Comparison of ENCODE assay signal across 1 cellular context in the genomic region with DNA sequence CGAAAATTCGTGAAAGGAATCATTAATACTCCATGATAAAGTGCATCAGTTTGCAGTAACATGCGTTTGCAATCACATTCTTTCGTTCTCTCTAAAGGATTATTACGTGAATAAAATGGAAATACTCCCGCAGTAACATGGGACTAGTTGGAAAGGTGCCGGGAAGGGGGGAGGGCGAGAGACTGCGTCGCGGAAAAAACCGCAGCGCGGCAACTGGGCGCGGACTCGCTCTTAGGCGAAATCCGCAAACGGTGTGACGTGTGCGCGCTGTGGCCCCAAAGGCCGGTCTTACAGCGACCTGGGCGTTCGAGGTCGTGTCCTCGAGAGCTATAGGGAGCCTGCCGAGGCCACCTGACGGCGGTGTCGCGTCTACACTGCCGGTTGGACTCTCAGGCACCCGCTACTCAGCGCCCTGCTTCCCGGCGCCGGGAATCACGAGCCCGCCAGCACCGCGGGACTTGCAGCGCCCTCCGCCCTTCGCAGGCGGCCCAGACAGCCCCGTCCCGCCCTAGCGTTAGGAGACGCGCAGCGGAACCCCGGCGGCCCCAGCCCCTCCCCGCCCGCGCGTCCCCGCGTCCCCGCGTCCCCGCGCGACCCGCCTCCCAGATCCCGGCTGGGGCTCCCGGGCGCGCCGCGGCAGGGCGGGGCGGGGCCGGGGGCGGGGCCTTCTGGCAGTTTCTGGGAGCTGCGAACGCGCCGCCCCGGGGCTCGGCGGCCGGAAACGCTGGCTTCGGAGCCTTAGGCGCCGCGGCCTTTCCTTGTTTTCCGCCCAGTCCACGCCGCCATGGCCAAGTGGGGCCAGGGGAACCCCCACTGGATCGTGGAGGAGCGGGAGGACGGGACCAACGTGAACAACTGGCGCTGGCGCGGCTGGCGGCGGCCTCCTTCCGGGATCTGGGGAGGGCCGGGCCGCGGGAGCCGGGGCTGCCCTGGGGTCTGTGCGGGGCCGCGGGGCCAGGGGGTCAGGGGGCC.
TF ChIP-seq lines count a peak whose summit lies in the region.

No MANE protein-coding gene starts in this region.

TF ChIP-seq in HepG2, 621 proteins besides CTCF, POLR2A, EP300 and RAD21 (continued from another document and continues in another):
- TF ChIP-seq, protein P1, sequence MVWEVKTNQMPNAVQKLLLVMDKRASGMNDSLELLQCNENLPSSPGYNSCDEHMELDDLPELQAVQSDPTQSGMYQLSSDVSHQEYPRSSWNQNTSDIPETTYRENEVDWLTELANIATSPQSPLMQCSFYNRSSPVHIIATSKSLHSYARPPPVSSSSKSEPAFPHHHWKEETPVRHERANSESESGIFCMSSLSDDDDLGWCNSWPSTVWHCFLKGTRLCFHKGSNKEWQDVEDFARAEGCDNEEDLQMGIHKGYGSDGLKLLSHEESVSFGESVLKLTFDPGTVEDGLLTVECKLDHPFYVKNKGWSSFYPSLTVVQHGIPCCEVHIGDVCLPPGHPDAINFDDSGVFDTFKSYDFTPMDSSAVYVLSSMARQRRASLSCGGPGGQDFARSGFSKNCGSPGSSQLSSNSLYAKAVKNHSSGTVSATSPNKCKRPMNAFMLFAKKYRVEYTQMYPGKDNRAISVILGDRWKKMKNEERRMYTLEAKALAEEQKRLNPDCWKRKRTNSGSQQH (CRISPR knock-in tag; IDR thresholded peaks at IDR 0.05; ENCODE audit: low read depth), result peak; percentile 13
- TF ChIP-seq, protein P2, sequence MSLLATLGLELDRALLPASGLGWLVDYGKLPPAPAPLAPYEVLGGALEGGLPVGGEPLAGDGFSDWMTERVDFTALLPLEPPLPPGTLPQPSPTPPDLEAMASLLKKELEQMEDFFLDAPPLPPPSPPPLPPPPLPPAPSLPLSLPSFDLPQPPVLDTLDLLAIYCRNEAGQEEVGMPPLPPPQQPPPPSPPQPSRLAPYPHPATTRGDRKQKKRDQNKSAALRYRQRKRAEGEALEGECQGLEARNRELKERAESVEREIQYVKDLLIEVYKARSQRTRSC (CRISPR knock-in tag; IDR thresholded peaks at IDR 0.05; ENCODE audit: low read depth), result no peak
- TF ChIP-seq, protein P3, sequence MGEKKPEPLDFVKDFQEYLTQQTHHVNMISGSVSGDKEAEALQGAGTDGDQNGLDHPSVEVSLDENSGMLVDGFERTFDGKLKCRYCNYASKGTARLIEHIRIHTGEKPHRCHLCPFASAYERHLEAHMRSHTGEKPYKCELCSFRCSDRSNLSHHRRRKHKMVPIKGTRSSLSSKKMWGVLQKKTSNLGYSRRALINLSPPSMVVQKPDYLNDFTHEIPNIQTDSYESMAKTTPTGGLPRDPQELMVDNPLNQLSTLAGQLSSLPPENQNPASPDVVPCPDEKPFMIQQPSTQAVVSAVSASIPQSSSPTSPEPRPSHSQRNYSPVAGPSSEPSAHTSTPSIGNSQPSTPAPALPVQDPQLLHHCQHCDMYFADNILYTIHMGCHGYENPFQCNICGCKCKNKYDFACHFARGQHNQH (CRISPR knock-in tag; IDR thresholded peaks at IDR 0.05), result peak; percentile 74
- TF ChIP-seq NFE2L1 (CRISPR knock-in tag; IDR thresholded peaks at IDR 0.05; ENCODE audit: borderline replicate concordance), result no peak
- TF ChIP-seq SCMH1 (CRISPR knock-in tag; IDR thresholded peaks at IDR 0.05; ENCODE audit: borderline replicate concordance), result no peak
- TF ChIP-seq MAZ (IDR thresholded peaks at IDR 0.05; ENCODE audit: borderline replicate concordance, low read depth, low read length), result peak; percentile 90
- TF ChIP-seq MAZ (CRISPR knock-in tag; IDR thresholded peaks at IDR 0.05; ENCODE audit: low read depth), result peak; percentile 94
- TF ChIP-seq SUZ12 (IDR thresholded peaks at IDR 0.05; ENCODE audit: low read depth, low read length), result no peak
- TF ChIP-seq U2AF2 (IDR thresholded peaks at IDR 0.05; ENCODE audit: low read depth, low read length), result no peak
- TF ChIP-seq HNF4A (CRISPR knock-in tag; IDR thresholded peaks at IDR 0.05), result peak; percentile 52
- TF ChIP-seq NFIC (IDR thresholded peaks at IDR 0.05; ENCODE audit: low read length), result no peak
- TF ChIP-seq, protein P4, sequence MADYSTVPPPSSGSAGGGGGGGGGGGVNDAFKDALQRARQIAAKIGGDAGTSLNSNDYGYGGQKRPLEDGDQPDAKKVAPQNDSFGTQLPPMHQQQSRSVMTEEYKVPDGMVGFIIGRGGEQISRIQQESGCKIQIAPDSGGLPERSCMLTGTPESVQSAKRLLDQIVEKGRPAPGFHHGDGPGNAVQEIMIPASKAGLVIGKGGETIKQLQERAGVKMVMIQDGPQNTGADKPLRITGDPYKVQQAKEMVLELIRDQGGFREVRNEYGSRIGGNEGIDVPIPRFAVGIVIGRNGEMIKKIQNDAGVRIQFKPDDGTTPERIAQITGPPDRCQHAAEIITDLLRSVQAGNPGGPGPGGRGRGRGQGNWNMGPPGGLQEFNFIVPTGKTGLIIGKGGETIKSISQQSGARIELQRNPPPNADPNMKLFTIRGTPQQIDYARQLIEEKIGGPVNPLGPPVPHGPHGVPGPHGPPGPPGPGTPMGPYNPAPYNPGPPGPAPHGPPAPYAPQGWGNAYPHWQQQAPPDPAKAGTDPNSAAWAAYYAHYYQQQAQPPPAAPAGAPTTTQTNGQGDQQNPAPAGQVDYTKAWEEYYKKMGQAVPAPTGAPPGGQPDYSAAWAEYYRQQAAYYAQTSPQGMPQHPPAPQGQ (CRISPR knock-in tag; IDR thresholded peaks at IDR 0.05; ENCODE audit: borderline replicate concordance), result 0 out of 2 replicates have a peak, but pooled peaks have one; percentile 20
- no peak for TF ChIP-seq HHEX (CRISPR knock-in tag; IDR thresholded peaks at IDR 0.05)
- TF ChIP-seq, protein P5, sequence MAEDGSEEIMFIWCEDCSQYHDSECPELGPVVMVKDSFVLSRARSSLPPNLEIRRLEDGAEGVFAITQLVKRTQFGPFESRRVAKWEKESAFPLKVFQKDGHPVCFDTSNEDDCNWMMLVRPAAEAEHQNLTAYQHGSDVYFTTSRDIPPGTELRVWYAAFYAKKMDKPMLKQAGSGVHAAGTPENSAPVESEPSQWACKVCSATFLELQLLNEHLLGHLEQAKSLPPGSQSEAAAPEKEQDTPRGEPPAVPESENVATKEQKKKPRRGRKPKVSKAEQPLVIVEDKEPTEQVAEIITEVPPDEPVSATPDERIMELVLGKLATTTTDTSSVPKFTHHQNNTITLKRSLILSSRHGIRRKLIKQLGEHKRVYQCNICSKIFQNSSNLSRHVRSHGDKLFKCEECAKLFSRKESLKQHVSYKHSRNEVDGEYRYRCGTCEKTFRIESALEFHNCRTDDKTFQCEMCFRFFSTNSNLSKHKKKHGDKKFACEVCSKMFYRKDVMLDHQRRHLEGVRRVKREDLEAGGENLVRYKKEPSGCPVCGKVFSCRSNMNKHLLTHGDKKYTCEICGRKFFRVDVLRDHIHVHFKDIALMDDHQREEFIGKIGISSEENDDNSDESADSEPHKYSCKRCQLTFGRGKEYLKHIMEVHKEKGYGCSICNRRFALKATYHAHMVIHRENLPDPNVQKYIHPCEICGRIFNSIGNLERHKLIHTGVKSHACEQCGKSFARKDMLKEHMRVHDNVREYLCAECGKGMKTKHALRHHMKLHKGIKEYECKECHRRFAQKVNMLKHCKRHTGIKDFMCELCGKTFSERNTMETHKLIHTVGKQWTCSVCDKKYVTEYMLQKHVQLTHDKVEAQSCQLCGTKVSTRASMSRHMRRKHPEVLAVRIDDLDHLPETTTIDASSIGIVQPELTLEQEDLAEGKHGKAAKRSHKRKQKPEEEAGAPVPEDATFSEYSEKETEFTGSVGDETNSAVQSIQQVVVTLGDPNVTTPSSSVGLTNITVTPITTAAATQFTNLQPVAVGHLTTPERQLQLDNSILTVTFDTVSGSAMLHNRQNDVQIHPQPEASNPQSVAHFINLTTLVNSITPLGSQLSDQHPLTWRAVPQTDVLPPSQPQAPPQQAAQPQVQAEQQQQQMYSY (CRISPR knock-in tag; IDR thresholded peaks at IDR 0.05), result peak; percentile 52; the same call in 1 of the 2 replicates
- TF ChIP-seq, protein P6, sequence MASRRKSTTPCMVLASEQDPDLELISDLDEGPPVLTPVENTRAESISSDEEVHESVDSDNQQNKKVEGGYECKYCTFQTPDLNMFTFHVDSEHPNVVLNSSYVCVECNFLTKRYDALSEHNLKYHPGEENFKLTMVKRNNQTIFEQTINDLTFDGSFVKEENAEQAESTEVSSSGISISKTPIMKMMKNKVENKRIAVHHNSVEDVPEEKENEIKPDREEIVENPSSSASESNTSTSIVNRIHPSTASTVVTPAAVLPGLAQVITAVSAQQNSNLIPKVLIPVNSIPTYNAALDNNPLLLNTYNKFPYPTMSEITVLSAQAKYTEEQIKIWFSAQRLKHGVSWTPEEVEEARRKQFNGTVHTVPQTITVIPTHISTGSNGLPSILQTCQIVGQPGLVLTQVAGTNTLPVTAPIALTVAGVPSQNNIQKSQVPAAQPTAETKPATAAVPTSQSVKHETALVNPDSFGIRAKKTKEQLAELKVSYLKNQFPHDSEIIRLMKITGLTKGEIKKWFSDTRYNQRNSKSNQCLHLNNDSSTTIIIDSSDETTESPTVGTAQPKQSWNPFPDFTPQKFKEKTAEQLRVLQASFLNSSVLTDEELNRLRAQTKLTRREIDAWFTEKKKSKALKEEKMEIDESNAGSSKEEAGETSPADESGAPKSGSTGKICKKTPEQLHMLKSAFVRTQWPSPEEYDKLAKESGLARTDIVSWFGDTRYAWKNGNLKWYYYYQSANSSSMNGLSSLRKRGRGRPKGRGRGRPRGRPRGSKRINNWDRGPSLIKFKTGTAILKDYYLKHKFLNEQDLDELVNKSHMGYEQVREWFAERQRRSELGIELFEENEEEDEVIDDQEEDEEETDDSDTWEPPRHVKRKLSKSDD (CRISPR knock-in tag; IDR thresholded peaks at IDR 0.05; ENCODE audit: low read depth), result peak; percentile 93
- TF ChIP-seq SNAPC2 (CRISPR knock-in tag; IDR thresholded peaks at IDR 0.05), result peak; percentile 86; the same call in 1 of the 2 replicates
- TF ChIP-seq ZNF235 (CRISPR knock-in tag; IDR thresholded peaks at IDR 0.05; ENCODE audit: borderline replicate concordance), result peak; percentile 82; the same call in 1 of the 2 replicates
- TF ChIP-seq RAD51 (IDR thresholded peaks at IDR 0.05; ENCODE audit: borderline replicate concordance), result no peak
- no peak for TF ChIP-seq TAF15 (IDR thresholded peaks at IDR 0.05; ENCODE audit: low read depth, low read length, poor library complexity, severe bottlenecking)
- TF ChIP-seq ZNF253 (CRISPR knock-in tag; IDR thresholded peaks at IDR 0.05; ENCODE audit: borderline replicate concordance), result no peak
- peak; percentile 83; the same call in 1 of the 2 replicates for TF ChIP-seq DMAP1 (CRISPR knock-in tag; IDR thresholded peaks at IDR 0.05)
- TF ChIP-seq PAWR (CRISPR knock-in tag; IDR thresholded peaks at IDR 0.05; ENCODE audit: borderline replicate concordance), result peak; percentile 25; the same call in 1 of the 2 replicates
- TF ChIP-seq, protein P7, sequence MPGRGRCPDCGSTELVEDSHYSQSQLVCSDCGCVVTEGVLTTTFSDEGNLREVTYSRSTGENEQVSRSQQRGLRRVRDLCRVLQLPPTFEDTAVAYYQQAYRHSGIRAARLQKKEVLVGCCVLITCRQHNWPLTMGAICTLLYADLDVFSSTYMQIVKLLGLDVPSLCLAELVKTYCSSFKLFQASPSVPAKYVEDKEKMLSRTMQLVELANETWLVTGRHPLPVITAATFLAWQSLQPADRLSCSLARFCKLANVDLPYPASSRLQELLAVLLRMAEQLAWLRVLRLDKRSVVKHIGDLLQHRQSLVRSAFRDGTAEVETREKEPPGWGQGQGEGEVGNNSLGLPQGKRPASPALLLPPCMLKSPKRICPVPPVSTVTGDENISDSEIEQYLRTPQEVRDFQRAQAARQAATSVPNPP (CRISPR knock-in tag; IDR thresholded peaks at IDR 0.05), result peak; percentile 75; the same call in 1 of the 2 replicates
- TF ChIP-seq NCOR1 (IDR thresholded peaks at IDR 0.05; ENCODE audit: borderline replicate concordance, low read length), result peak; percentile 51; the same call in 1 of the 2 replicates
- TF ChIP-seq MEIS1 (CRISPR knock-in tag; IDR thresholded peaks at IDR 0.05; ENCODE audit: borderline replicate concordance), result no peak; the same call in 1 of the 2 replicates
- TF ChIP-seq ZNF468 (CRISPR knock-in tag; IDR thresholded peaks at IDR 0.05), result no peak
- peak; percentile 90 for TF ChIP-seq BORCS8-MEF2B (CRISPR knock-in tag; IDR thresholded peaks at IDR 0.05)
- TF ChIP-seq MTA3 (CRISPR knock-in tag; IDR thresholded peaks at IDR 0.05), result no peak
- TF ChIP-seq, protein P8, sequence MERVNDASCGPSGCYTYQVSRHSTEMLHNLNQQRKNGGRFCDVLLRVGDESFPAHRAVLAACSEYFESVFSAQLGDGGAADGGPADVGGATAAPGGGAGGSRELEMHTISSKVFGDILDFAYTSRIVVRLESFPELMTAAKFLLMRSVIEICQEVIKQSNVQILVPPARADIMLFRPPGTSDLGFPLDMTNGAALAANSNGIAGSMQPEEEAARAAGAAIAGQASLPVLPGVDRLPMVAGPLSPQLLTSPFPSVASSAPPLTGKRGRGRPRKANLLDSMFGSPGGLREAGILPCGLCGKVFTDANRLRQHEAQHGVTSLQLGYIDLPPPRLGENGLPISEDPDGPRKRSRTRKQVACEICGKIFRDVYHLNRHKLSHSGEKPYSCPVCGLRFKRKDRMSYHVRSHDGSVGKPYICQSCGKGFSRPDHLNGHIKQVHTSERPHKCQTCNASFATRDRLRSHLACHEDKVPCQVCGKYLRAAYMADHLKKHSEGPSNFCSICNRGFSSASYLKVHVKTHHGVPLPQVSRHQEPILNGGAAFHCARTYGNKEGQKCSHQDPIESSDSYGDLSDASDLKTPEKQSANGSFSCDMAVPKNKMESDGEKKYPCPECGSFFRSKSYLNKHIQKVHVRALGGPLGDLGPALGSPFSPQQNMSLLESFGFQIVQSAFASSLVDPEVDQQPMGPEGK (CRISPR knock-in tag; IDR thresholded peaks at IDR 0.05), result peak; percentile 66
- TF ChIP-seq, protein P9, sequence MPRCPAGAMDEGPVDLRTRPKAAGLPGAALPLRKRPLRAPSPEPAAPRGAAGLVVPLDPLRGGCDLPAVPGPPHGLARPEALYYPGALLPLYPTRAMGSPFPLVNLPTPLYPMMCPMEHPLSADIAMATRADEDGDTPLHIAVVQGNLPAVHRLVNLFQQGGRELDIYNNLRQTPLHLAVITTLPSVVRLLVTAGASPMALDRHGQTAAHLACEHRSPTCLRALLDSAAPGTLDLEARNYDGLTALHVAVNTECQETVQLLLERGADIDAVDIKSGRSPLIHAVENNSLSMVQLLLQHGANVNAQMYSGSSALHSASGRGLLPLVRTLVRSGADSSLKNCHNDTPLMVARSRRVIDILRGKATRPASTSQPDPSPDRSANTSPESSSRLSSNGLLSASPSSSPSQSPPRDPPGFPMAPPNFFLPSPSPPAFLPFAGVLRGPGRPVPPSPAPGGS (CRISPR knock-in tag; IDR thresholded peaks at IDR 0.05), result peak; percentile 76; the same call in 1 of the 2 replicates
- TF ChIP-seq, protein P10, sequence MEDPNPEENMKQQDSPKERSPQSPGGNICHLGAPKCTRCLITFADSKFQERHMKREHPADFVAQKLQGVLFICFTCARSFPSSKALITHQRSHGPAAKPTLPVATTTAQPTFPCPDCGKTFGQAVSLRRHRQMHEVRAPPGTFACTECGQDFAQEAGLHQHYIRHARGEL (CRISPR knock-in tag; IDR thresholded peaks at IDR 0.05), result peak; percentile 13
- TF ChIP-seq, protein P11, sequence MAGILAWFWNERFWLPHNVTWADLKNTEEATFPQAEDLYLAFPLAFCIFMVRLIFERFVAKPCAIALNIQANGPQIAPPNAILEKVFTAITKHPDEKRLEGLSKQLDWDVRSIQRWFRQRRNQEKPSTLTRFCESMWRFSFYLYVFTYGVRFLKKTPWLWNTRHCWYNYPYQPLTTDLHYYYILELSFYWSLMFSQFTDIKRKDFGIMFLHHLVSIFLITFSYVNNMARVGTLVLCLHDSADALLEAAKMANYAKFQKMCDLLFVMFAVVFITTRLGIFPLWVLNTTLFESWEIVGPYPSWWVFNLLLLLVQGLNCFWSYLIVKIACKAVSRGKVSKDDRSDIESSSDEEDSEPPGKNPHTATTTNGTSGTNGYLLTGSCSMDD (CRISPR knock-in tag; IDR thresholded peaks at IDR 0.05), result 0 out of 2 replicates have a peak, but pooled peaks have one; percentile 35
